13 cellular contexts compared by ENCODE assay signal in the genomic region with DNA sequence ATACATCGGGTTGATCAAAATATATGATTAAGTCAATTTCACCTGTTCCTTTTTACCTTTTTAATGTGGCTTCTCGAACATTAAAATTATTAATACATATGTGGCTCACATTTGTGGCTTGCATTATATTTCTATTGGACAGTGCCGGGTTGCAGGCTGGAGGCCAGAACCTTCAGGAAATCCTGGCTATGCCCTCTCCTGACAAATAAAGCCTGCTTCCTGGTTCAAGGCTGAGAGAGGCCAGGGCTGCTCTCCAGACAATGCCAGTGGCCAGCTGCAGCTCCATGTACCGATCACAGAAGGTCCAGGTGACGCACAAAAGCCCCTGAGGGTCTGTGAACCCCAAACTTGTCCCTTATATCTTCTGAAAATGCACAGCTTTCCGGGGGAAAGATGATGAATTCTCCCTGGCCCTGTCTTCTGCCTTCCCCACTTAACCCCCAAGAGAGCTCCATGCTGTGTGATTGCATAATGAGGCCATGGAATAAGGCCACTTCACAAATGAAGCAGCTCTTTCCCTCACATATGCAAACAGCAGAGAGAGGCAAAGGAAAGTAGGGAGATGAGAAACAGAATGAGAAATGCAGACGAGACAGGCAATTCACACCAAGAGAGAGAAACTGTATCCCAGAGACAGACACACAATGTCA.
A peak's percentile ranks its signal among the peaks of the same experiment; 100 is the strongest.
DNase-seq lines count a peak whose midpoint lies in the region; ATAC-seq and TF ChIP-seq lines count a peak whose summit lies in the region.
"Had no signal": no experiment of that assay in that cellular context is flagged by ENCODE, and none has a peak within 500 bp of the region (broad histone marks: within the 10 kb centered on the region; RNA-seq: fewer than 3 reads in every experiment).

No MANE protein-coding gene starts in this region.

- no peaks in the 10 kb centered on the region for H3K36me3 ChIP-seq in right atrium auricular region
- no peaks in the 10 kb centered on the region for H3K36me3 ChIP-seq in aorta (ENCODE audit: control insufficient read depth in 1 of 2, insufficient read depth in 2 of 2, low read length in 1 of 2)
- H3K36me3 ChIP-seq: brain microvascular endothelial cell, SJSA1 had no signal

- no peak overlapping the region for H3K27ac ChIP-seq in right atrium auricular region
- no peak overlapping the region for H3K27ac ChIP-seq in aorta (ENCODE audit: low read depth in 1 of 2, low read length in 2 of 2)
- H3K27ac ChIP-seq: brain microvascular endothelial cell had no signal

- intact Hi-C loops in left ventricle myocardium superior (cut with micrococcal nuclease) (no loop called here), aorta (cut with DNase I) (no loop called here)

- H3K9me3 ChIP-seq in right atrium auricular region (no peaks in the 10 kb centered on the region), aorta (ENCODE audit: control insufficient read depth, low read length) (no peaks in the 10 kb centered on the region)
- H3K9me3 ChIP-seq: SJSA1 had no signal

- WGBS in aorta, 2 donors: 34 to 53% methylated on average over 7 of the region's 7 CpGs

- H3K4me1 ChIP-seq in right atrium auricular region (peaks cover 0 to 19% of the 10 kb centered on the region in 2 donors), aorta (ENCODE audit: control insufficient read depth in 1 of 2, insufficient read depth in 2 of 2, low read length in 2 of 2) (no peaks in the 10 kb centered on the region)

- no peak for TF ChIP-seq CTCF in right atrium auricular region (IDR thresholded peaks at IDR 0.05)

- ATAC-seq in left ventricle myocardium superior: peak; percentile 41
- peak; percentile 29 for ATAC-seq in aorta (ENCODE audit: low FRiP score)
- no peak for ATAC-seq in GM18867 (IDR thresholded peaks at IDR 0.05; ENCODE audit: unreplicated experiment)

- H3K27me3 ChIP-seq in right atrium auricular region: no peaks in the 10 kb centered on the region
- H3K27me3 ChIP-seq in aorta (ENCODE audit: control insufficient read depth in 1 of 2, insufficient read depth in 2 of 2, low read length in 1 of 2): no peaks in the 10 kb centered on the region
- H3K27me3 ChIP-seq: brain microvascular endothelial cell, SJSA1 had no signal

- H3K4me3 ChIP-seq in right atrium auricular region (no peak overlapping the region), aorta (ENCODE audit: low read length in 2 of 2) (no peak overlapping the region)
- H3K4me3 ChIP-seq: SJSA1 had no signal

- DNase-seq in left ventricle myocardium superior (no peak), right atrium auricular region (ENCODE audit: low spot score) (no peak), NCI-H2196 treated with DMSO at 0.1 percent for 48 hours (lab: John Stamatoyannopoulos, UW; ENCODE audit: unreplicated experiment) (peak; percentile 9), dermis blood vessel endothelial cell (peak; percentile 74), aorta (no peak), germinal center (ENCODE audit: low spot score) (no peak), C1 segment of cervical spinal cord (lab: John Stamatoyannopoulos, UW) (no peak)
- DNase-seq: brain microvascular endothelial cell, glutamatergic neuron, HFFc6, kidney had no signal

Comparison
In these comparisons a context has a peak if more than half of its experiments do, and no peak if none do; other contexts are left out.
1. DNase-seq: peak in NCI-H2196 treated with DMSO at 0.1 percent for 48 hours (single experiment) and dermis blood vessel endothelial cell (single experiment); none in left ventricle myocardium superior (single experiment), right atrium auricular region (single experiment), aorta (0 of 2), germinal center (single experiment) and C1 segment of cervical spinal cord (0 of 14).